Comparison of ENCODE assay signal across 8 cellular contexts in the genomic region with DNA sequence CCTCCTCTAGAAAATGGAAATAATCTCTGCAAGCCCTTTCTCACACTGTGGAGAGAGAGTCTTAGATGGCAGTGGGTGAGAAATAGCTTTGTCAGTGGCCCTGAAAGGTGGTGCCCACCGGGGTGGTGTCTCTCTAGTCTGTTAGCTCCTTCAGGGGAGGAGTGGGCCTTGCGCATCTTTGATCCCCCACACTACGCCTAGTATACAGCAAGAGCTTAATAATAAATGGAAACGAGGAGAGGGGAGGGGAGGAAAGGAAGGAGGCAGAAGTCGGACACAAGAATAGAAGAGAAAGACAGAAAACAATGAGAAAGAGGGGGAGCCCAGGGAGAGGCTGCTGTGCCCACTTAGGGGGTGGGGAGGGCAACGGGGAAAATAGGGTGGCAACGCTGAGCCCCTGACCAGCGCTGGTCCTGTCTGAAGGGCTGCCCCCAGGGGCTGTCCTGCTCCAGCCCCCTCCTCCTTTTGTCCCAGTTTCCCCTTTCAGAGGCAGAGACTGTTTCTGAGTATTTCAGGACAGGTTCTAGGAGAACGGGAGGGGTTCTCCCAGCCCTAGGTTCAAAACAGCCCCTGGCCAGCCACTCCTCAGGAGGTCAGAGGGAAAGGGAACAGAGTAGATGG. TPM values are rescaled to one million over a fixed set of nuclear protein-coding genes. Genes with fewer than 3 reads are reported as not detected.
DNase-seq lines count a peak whose midpoint lies in the region; ATAC-seq and TF ChIP-seq lines count a peak whose summit lies in the region.

No MANE protein-coding gene starts in this region.

- no peaks in the 10 kb centered on the region for H4K20me1 ChIP-seq in GM23338 (replicated peaks; ENCODE audit: insufficient read depth)
- no peaks in the 10 kb centered on the region for H4K20me1 ChIP-seq in hepatocyte (ENCODE audit: insufficient read depth, poor library complexity, severe bottlenecking)

- H3K27me3 ChIP-seq in GM23338 (ENCODE audit: insufficient read depth) = peaks cover 14% of the 10 kb centered on the region
- H3K27me3 ChIP-seq in hepatocyte = no peaks in the 10 kb centered on the region

- no peak for TF ChIP-seq CTCF in GM23338 (conservative IDR thresholded peaks at IDR 0.05; ENCODE audit: low read depth in 2 of 2)
- TF ChIP-seq CTCF in hepatocyte (IDR thresholded peaks at IDR 0.05; ENCODE audit: poor library complexity) = peak; percentile 14

- no peaks in the 10 kb centered on the region for H3K79me2 ChIP-seq in GM23338 (replicated peaks; ENCODE audit: insufficient read depth)
- H3K79me2 ChIP-seq in hepatocyte = peaks cover 61% of the 10 kb centered on the region

- peak overlapping the region; percentile 87; the same call in 1 of the 2 replicates for H3K27ac Mint-ChIP-seq in GM23338
- peak overlapping the region; percentile 67 for H3K27ac Mint-ChIP-seq in activated CD4-positive, alpha-beta memory T cell treated with anti-CD3 and anti-CD28 coated beads, Interleukin-2, amount 10 ng/mL, durations not matched to agents 7 days and 5 days

- no peak for DNase-seq in GM23338 (ENCODE audit: low spot score)
- DNase-seq in activated CD4-positive, alpha-beta memory T cell treated with anti-CD3 and anti-CD28 coated beads, Interleukin-2, amount 10 ng/mL, durations not matched to agents 7 days and 5 days = no peak
- DNase-seq in hepatocyte (ENCODE audit: low spot score) = no peak
- no peak for DNase-seq in NCI-H187 treated with DMSO at 0.1 percent for 48 hours (lab: John Stamatoyannopoulos, UW)
- DNase-seq in pons (ENCODE audit: low spot score) = no peak
- no peak for DNase-seq in effector CD8-positive, alpha-beta T cell (lab: John Stamatoyannopoulos, UW)

- H3K9me2 ChIP-seq in GM23338 (ENCODE audit: insufficient read depth) = no peaks in the 10 kb centered on the region
- H3K9me2 ChIP-seq in hepatocyte (replicated peaks; ENCODE audit: insufficient read depth) = no peaks in the 10 kb centered on the region

- H3K4me1 ChIP-seq in GM23338 (ENCODE audit: insufficient read depth) (peaks cover 32% of the 10 kb centered on the region), hepatocyte (ENCODE audit: insufficient read depth) (peaks cover 56% of the 10 kb centered on the region)

- H3F3A ChIP-seq in GM23338 (replicated peaks; ENCODE audit: low read depth) = no peaks in the 10 kb centered on the region

- WGBS in hepatocyte (ENCODE audit: low lambda C conversion rate, missing lambda C conversion rate) = 44% methylated on average over 9 of the region's 9 CpGs

- H3K4me3 Mint-ChIP-seq in GM23338 = peak overlapping the region; percentile 83
- peak overlapping the region; percentile 69 for H3K4me3 Mint-ChIP-seq in activated CD4-positive, alpha-beta memory T cell treated with anti-CD3 and anti-CD28 coated beads, Interleukin-2, amount 10 ng/mL, durations not matched to agents 7 days and 5 days

- no peaks in the 10 kb centered on the region for H3K36me3 ChIP-seq in GM23338 (ENCODE audit: insufficient read depth)
- H3K36me3 ChIP-seq in hepatocyte (replicated peaks; ENCODE audit: insufficient read depth, low read depth) = no peaks in the 10 kb centered on the region

- H3K9me3 ChIP-seq in hepatocyte (ENCODE audit: low read depth) = no peaks in the 10 kb centered on the region

- H3K4me2 ChIP-seq in GM23338 = peak overlapping the region; percentile 86
- H3K4me2 ChIP-seq in hepatocyte = peak overlapping the region; percentile 97

- ATAC-seq in GM23338 (no peak), GM18873 (IDR thresholded peaks at IDR 0.05; ENCODE audit: low FRiP score, unreplicated experiment) (no peak)

- H3K27ac ChIP-seq in GM23338 (ENCODE audit: low read depth) (no peak overlapping the region), hepatocyte (peak overlapping the region; percentile 96), skin epidermis (peak overlapping the region in 20 of 21 experiments; percentile 78 to 96 (median 92))

- peak overlapping the region; percentile 72 for H3K4me3 ChIP-seq in GM23338
- H3K4me3 ChIP-seq in hepatocyte = peak overlapping the region; percentile 90
- H3K4me3 ChIP-seq in skin epidermis = peak overlapping the region; percentile 46 to 76 (median 64)

- peaks cover 22% of the 10 kb centered on the region for H3K27me3 Mint-ChIP-seq in GM23338 (ENCODE audit: insufficient read depth, low read depth, poor library complexity)
- peaks cover 2% of the 10 kb centered on the region for H3K27me3 Mint-ChIP-seq in activated CD4-positive, alpha-beta memory T cell treated with anti-CD3 and anti-CD28 coated beads, Interleukin-2, amount 10 ng/mL, durations not matched to agents 7 days and 5 days

- H3K4me1 Mint-ChIP-seq in GM23338 = peaks cover 67% of the 10 kb centered on the region
- H3K4me1 Mint-ChIP-seq in activated CD4-positive, alpha-beta memory T cell treated with anti-CD3 and anti-CD28 coated beads, Interleukin-2, amount 10 ng/mL, durations not matched to agents 7 days and 5 days = peaks cover 46% of the 10 kb centered on the region

- H3K36me3 Mint-ChIP-seq in GM23338 (ENCODE audit: low read depth) = peaks cover 34% of the 10 kb centered on the region
- H3K36me3 Mint-ChIP-seq in activated CD4-positive, alpha-beta memory T cell treated with anti-CD3 and anti-CD28 coated beads, Interleukin-2, amount 10 ng/mL, durations not matched to agents 7 days and 5 days (ENCODE audit: low read depth) = no peaks in the 10 kb centered on the region

- POLR2A ChIA-PET in activated CD4-positive, alpha-beta memory T cell treated with anti-CD3 and anti-CD28 coated beads, Interleukin-2, amount 10 ng/mL, durations not matched to agents 7 days and 5 days (lab: Charles Lee) = interaction anchor here (1.1 to 5.2 kb wide), 4 partner anchors 10 to 74 kb away, joined by 3 to 49 read pairs (median 6); no protein-coding TSS in a partner anchor

- no peaks in the 10 kb centered on the region; the same call in 2 of the 3 replicates for H3K9me3 Mint-ChIP-seq in GM23338
- H3K9me3 Mint-ChIP-seq in activated CD4-positive, alpha-beta memory T cell treated with anti-CD3 and anti-CD28 coated beads, Interleukin-2, amount 10 ng/mL, durations not matched to agents 7 days and 5 days = no peaks in the 10 kb centered on the region

- CTCF ChIA-PET in activated CD4-positive, alpha-beta memory T cell treated with anti-CD3 and anti-CD28 coated beads, Interleukin-2, amount 10 ng/mL, durations not matched to agents 7 days and 5 days (lab: Charles Lee) = interaction anchor here (1.3 to 1.7 kb wide), 2 partner anchors 12 to 19 kb away, joined by 4 to 7 read pairs; no protein-coding TSS in a partner anchor

- H2AFZ ChIP-seq in GM23338 (no peak overlapping the region), hepatocyte (no peak overlapping the region)

RNA-seq across cellular contexts. Expression of a gene that starts 1.2 kb away (rescaled TPM):
- 11.1 and 17.0 TPM in 2 replicates for total RNA-seq in GM23338 (2014; rRNA removed; shearing (Covaris generic))
- polyA plus RNA-seq in GM23338 (2016; fragmentation: Nextera tagmentation; extraction: Ambion mirVana) (5.8 and 6.3 TPM in 2 replicates), hepatocyte (15.2 and 16.2 TPM in 2 replicates)
- total RNA-seq in activated CD4-positive, alpha-beta memory T cell treated with anti-CD3 and anti-CD28 coated beads, Interleukin-2, amount 10 ng/mL, durations not matched to agents 7 days and 5 days = 10 to 100 TPM; 13.4 to 19.0 TPM
- 83.2 and 91.3 TPM in 2 replicates for total RNA-seq in hepatocyte

RNA-seq across cellular contexts. Expression of a gene that starts 49.1 kb away (rescaled TPM):
- total RNA-seq in GM23338 (2014; rRNA removed; shearing (Covaris generic)) = 1,200 and 1,745 TPM in 2 replicates
- polyA plus RNA-seq in GM23338 (2016; fragmentation: Nextera tagmentation; extraction: Ambion mirVana) = 2,793 and 2,848 TPM in 2 replicates
- total RNA-seq in activated CD4-positive, alpha-beta memory T cell treated with anti-CD3 and anti-CD28 coated beads, Interleukin-2, amount 10 ng/mL, durations not matched to agents 7 days and 5 days = 1,000 to 10,000 TPM; 2,828 to 2,853 TPM
- total RNA-seq in hepatocyte = 1,201 and 1,418 TPM in 2 replicates
- 1,042 and 1,094 TPM in 2 replicates for polyA plus RNA-seq in hepatocyte
